13 cellular contexts compared by ENCODE assay signal in the genomic region with DNA sequence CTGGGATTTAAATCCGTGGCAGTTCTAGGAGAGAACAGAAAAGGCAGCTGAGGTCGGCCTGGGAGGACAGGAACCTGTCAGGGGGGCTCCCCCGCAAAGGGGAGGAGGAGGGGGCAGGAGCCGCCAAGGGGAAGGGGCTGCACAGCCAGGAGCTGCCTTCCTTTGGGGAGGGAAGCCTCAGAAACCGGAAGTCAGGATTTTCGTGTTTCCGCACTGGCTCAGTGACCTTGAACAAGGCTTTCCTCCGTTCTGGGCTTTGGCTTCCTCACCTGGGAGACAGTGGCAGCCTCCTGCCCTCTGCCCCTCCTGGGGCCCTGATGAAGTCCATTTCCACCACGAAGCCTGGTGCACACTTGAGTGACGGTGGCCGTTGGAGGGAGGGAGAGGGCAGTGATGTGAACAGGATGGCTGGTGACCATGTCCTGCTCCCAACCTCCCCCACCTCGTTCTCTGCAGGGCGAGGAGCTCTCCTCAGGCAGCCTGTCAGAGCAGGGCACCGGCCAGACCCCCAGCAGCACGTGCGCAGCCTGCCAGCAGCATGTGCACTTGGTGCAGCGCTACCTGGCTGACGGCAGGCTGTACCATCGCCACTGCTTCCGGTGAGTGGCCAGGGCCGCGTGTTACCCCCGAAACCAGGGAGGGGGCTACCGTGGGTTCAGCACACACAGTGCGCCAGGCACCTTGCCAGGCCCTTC. TPM values are rescaled to one million over a fixed set of nuclear protein-coding genes. Genes with fewer than 3 reads are reported as not detected.
"Had no signal": no experiment of that assay in that cellular context is flagged by ENCODE, and none has a peak within 500 bp of the region (broad histone marks: within the 10 kb centered on the region; RNA-seq: fewer than 3 reads in every experiment).

No MANE protein-coding gene starts in this region.

- H3K27ac ChIP-seq: adrenal gland had no signal

- ATAC-seq: activated T-helper 17 cell treated with anti-CD3 and anti-CD28 coated beads, Interleukin-2, amount 50 U/mL, for 72 hours; effector memory CD8-positive, alpha-beta T cell; left lung; stimulated activated naive CD8-positive, alpha-beta T cell treated with anti-CD3 and anti-CD28 coated beads, Interleukin-15, amount 100 ng/mL, for 72 hours had no signal

- DNase-seq: activated CD4-positive, alpha-beta T cell treated with anti-CD3 and anti-CD28 coated beads for 4 hours; activated naive CD4-positive, alpha-beta T cell treated with anti-CD3 and anti-CD28 coated beads, Interleukin-2, amount 10 ng/mL, durations not matched to agents 7 days and 5 days; activated T-cell treated with anti-CD3 and anti-CD28 coated beads for 4 hours; adrenal gland; central memory CD4-positive, alpha-beta T cell; effector memory CD8-positive, alpha-beta T cell; erythroblast; left lung; stimulated activated CD4-positive, alpha-beta T cell treated with anti-CD3 and anti-CD28 coated beads, Interleukin-2, amount 100 ng/mL, for 48 hours; stimulated activated naive CD8-positive, alpha-beta T cell treated with anti-CD3 and anti-CD28 coated beads, Interleukin-15, amount 100 ng/mL, for 72 hours had no signal

- H3K4me3 ChIP-seq: adrenal gland, left lung had no signal

- H3K9me3 ChIP-seq: adrenal gland, left lung had no signal

- H3K4me1 ChIP-seq: adrenal gland had no signal

- H3K27me3 ChIP-seq: adrenal gland, left lung had no signal

RNA-seq across cellular contexts. Expression of a gene that starts 34.7 kb away (rescaled TPM):
- total RNA-seq: osteocyte; T-helper 2 cell treated with Interferon-gamma antibody and Interleukin-4, amounts not matched to agents 100 ng/mL and 5 ng/mL, for 36 hours had no signal
